ENCODE assay signal across 22 cellular contexts in the genomic region with DNA sequence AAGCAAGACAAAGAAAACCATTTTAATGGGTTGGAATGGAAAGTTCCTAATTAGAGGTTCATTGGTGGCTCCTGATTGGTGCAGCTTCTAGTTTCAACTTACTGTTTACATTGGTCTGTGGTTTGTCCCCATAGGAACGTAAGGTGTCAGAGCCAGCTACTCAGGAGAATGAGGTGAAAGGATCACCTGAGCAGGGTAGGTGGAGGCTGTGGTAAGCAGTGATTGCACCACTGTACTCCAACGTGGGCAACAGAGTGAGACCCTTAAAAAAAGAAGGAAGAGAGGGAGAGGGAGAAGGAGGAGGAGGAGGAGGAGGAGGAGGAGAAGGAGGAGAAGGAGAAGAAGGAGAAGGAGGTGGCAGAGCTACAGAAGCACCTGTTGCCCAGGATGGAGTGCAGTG. TPM values are rescaled to one million over a fixed set of nuclear protein-coding genes. Genes with fewer than 3 reads are reported as not detected.
A peak's percentile ranks its signal among the peaks of the same experiment; 100 is the strongest.
DNase-seq lines count a peak whose midpoint lies in the region; ATAC-seq and TF ChIP-seq lines count a peak whose summit lies in the region.
"Had no signal": no experiment of that assay in that cellular context is flagged by ENCODE, and none has a peak within 500 bp of the region (broad histone marks: within the 10 kb centered on the region; RNA-seq: fewer than 3 reads in every experiment).

No MANE protein-coding gene starts in this region.

- H3K27ac ChIP-seq in mammary epithelial cell (ENCODE audit: insufficient read depth, low read depth, low read length) (no peak overlapping the region), PC-3 (ENCODE audit: low read length) (no peak overlapping the region)
- H3K27ac ChIP-seq: neutrophil, right atrium auricular region, stomach, VCaP had no signal

- peaks cover 3% of the 10 kb centered on the region for H3K9me3 Mint-ChIP-seq in glutamatergic neuron (ENCODE audit: unreplicated experiment)
- H3K9me3 Mint-ChIP-seq: activated CD4-positive, alpha-beta memory T cell treated with anti-CD3 and anti-CD28 coated beads, Interleukin-2, amount 10 ng/mL, durations not matched to agents 7 days and 5 days; activated T-helper 1 cell treated with anti-CD3 and anti-CD28 coated beads, Interleukin-12 subunit alpha, Interleukin-12 subunit beta, Interleukin-2, Interleukin-4 antibody, amounts not matched to agents 30 ng/mL and 10 ng/mL and 1 ng/mL, durations not matched to agents 14 hours and 24 hours and 36 hours; CD4-positive, alpha-beta T cell; T-cell had no signal

- H3K79me2 ChIP-seq in mammary epithelial cell (ENCODE audit: insufficient read depth, low read length) (no peaks in the 10 kb centered on the region), PC-3 (ENCODE audit: low read length) (no peaks in the 10 kb centered on the region)

- intact Hi-C loops in mammary epithelial cell (cut with micrococcal nuclease), result no loop called here
- intact Hi-C loops in PC-3 (cut with micrococcal nuclease), result no loop called here

- H3K4me2 ChIP-seq in mammary epithelial cell (ENCODE audit: insufficient read depth, low read depth, low read length) (no peak overlapping the region), PC-3 (ENCODE audit: low read length) (peak overlapping the region; percentile 28)

- dilution Hi-C loops in mammary epithelial cell (cut with HindIII; ENCODE audit: low sequenced_read_pairs), result loop anchor here (5.0 kb wide), 2 partner anchors 42 to 92 kb away; no protein-coding TSS in a partner anchor

- in situ Hi-C loops in T47D (cut with HindIII; ENCODE audit: low pct_unique_long_range_greater_than_20kb, low sequenced_read_pairs) (no loop called here), mammary epithelial cell (cut with MboI; ENCODE audit: low sequenced_read_pairs in 2 of 2) (no loop called here), GM13976 (cut with MboI; ENCODE audit: low sequenced_read_pairs, unreplicated experiment) (no loop called here)

- WGBS in mammary epithelial cell (ENCODE audit: low coverage, missing lambda C conversion rate), result 33% methylated on average over 2 of the region's 2 CpGs

- no peak; the same call in 1 of the 2 replicates for ATAC-seq in PC-3
- ATAC-seq: T-cell had no signal

- H3K36me3 ChIP-seq in mammary epithelial cell (ENCODE audit: insufficient read depth, low read length) (no peaks in the 10 kb centered on the region), PC-3 (ENCODE audit: low read depth, low read length) (no peaks in the 10 kb centered on the region)
- H3K36me3 ChIP-seq: neutrophil, right atrium auricular region, stomach had no signal

- H3K36me3 Mint-ChIP-seq in glutamatergic neuron (ENCODE audit: unreplicated experiment), result no peaks in the 10 kb centered on the region
- H3K36me3 Mint-ChIP-seq: T-cell had no signal

- no peak overlapping the region for H3K4me3 Mint-ChIP-seq in glutamatergic neuron (ENCODE audit: unreplicated experiment)
- H3K4me3 Mint-ChIP-seq: activated CD4-positive, alpha-beta memory T cell treated with anti-CD3 and anti-CD28 coated beads, Interleukin-2, amount 10 ng/mL, durations not matched to agents 7 days and 5 days; activated T-helper 1 cell treated with anti-CD3 and anti-CD28 coated beads, Interleukin-12 subunit alpha, Interleukin-12 subunit beta, Interleukin-2, Interleukin-4 antibody, amounts not matched to agents 30 ng/mL and 10 ng/mL and 1 ng/mL, durations not matched to agents 14 hours and 24 hours and 36 hours; CD4-positive, alpha-beta T cell; T-cell had no signal

- CTCF ChIA-PET in mammary epithelial cell (lab: Charles Lee; ENCODE audit: low non-redundant PET), result no interaction called here
- CTCF ChIA-PET in PC-3 (lab: Charles Lee), result no interaction called here

- H3K9me3 ChIP-seq in mammary epithelial cell (replicated peaks; ENCODE audit: insufficient read depth, low read length) (no peaks in the 10 kb centered on the region), PC-3 (ENCODE audit: low read length) (no peaks in the 10 kb centered on the region)
- H3K9me3 ChIP-seq: neutrophil, right atrium auricular region, stomach had no signal

- no peaks in the 10 kb centered on the region for H3K9me2 ChIP-seq in PC-3 (replicated peaks; ENCODE audit: low read length)

- POLR2A ChIA-PET in PC-3 (lab: Charles Lee; ENCODE audit: unreplicated experiment), result no interaction called here

- no peak overlapping the region for H3K27ac Mint-ChIP-seq in glutamatergic neuron (ENCODE audit: unreplicated experiment)
- H3K27ac Mint-ChIP-seq: activated CD4-positive, alpha-beta memory T cell treated with anti-CD3 and anti-CD28 coated beads, Interleukin-2, amount 10 ng/mL, durations not matched to agents 7 days and 5 days; activated T-helper 1 cell treated with anti-CD3 and anti-CD28 coated beads, Interleukin-12 subunit alpha, Interleukin-12 subunit beta, Interleukin-2, Interleukin-4 antibody, amounts not matched to agents 30 ng/mL and 10 ng/mL and 1 ng/mL, durations not matched to agents 14 hours and 24 hours and 36 hours; CD4-positive, alpha-beta T cell; T-cell had no signal

- H3K4me3 ChIP-seq in mammary epithelial cell (replicated peaks in 1 of 3; ENCODE audit: insufficient read depth in 1 of 3, low read depth in 2 of 3, low read length in 3 of 3) (no peak overlapping the region), PC-3 (ENCODE audit: low read length) (no peak overlapping the region), epithelial cell of proximal tubule (ENCODE audit: low read depth, low read length) (no peak overlapping the region)
- H3K4me3 ChIP-seq: right atrium auricular region, stomach had no signal

- DNase-seq in T47D (ENCODE audit: low read depth in 1 of 2, low spot score in 1 of 2) (peak; percentile 21 to 67), mammary epithelial cell (no peak), PC-3 (peak; percentile 19), epithelial cell of proximal tubule (ENCODE audit: low read depth) (peak; percentile 6), hippocampal formation (lab: John Stamatoyannopoulos, UW) (no peak), NCI-H2171 (lab: John Stamatoyannopoulos, UW) (no peak), glutamatergic neuron (no peak), GM13976 (ENCODE audit: low spot score) (no peak)
- DNase-seq: activated CD4-positive, alpha-beta memory T cell treated with anti-CD3 and anti-CD28 coated beads, Interleukin-2, amount 10 ng/mL, durations not matched to agents 7 days and 5 days; caudate nucleus; CD4-positive, alpha-beta T cell; NCI-H2081; NCI-H774; stomach; T-cell had no signal

- no peaks in the 10 kb centered on the region for H3K27me3 ChIP-seq in mammary epithelial cell (ENCODE audit: insufficient read depth, low read length)
- H3K27me3 ChIP-seq in PC-3 (ENCODE audit: low read length), result no peaks in the 10 kb centered on the region
- H3K27me3 ChIP-seq: right atrium auricular region had no signal

- TF ChIP-seq CTCF in mammary epithelial cell (conservative IDR thresholded peaks at IDR 0.05 in 1 of 2, IDR thresholded peaks at IDR 0.05 in 1 of 2; ENCODE audit: extremely low read depth in 1 of 2, insufficient read depth in 1 of 2, low read depth in 1 of 2, low read length in 2 of 2) (no peak), PC-3 (conservative IDR thresholded peaks at IDR 0.05; ENCODE audit: low read depth, low read length) (no peak), epithelial cell of proximal tubule (conservative IDR thresholded peaks at IDR 0.05; ENCODE audit: low read depth, low read length) (no peak), glutamatergic neuron (IDR thresholded peaks at IDR 0.05; ENCODE audit: partially characterized antibody, unreplicated experiment) (no peak), GM13976 (IDR thresholded peaks at IDR 0.05; ENCODE audit: borderline replicate concordance, control extremely low read depth, extremely low read depth, insufficient read depth, missing control alignments) (no peak)

- H3F3A ChIP-seq in PC-3 (ENCODE audit: low read length, unreplicated experiment), result no peaks in the 10 kb centered on the region

- BruUV-seq in mammary epithelial cell (replicated peaks; lab: Mats Ljungman, UMichigan), result no TSS peak
- no TSS peak for BruUV-seq in PC-3 (replicated peaks; lab: Mats Ljungman, UMichigan)

- H2AFZ ChIP-seq in mammary epithelial cell (ENCODE audit: low read depth, low read length) (no peak overlapping the region), PC-3 (ENCODE audit: low read length) (0 out of 2 replicates have a peak overlapping the region, but pooled peaks have one; percentile 30)

- no peaks in the 10 kb centered on the region for H3K4me1 Mint-ChIP-seq in glutamatergic neuron (ENCODE audit: low read depth, unreplicated experiment)
- H3K4me1 Mint-ChIP-seq: activated CD4-positive, alpha-beta memory T cell treated with anti-CD3 and anti-CD28 coated beads, Interleukin-2, amount 10 ng/mL, durations not matched to agents 7 days and 5 days had no signal

- H3K4me1 ChIP-seq in mammary epithelial cell (ENCODE audit: insufficient read depth, low read length), result no peaks in the 10 kb centered on the region
- H3K4me1 ChIP-seq in PC-3 (ENCODE audit: insufficient read depth, low read length), result no peaks in the 10 kb centered on the region
- H3K4me1 ChIP-seq: right atrium auricular region, stomach had no signal

- H3K9ac ChIP-seq in mammary epithelial cell (ENCODE audit: insufficient read depth, low read length), result no peak overlapping the region
- H3K9ac ChIP-seq in PC-3 (ENCODE audit: low read length), result no peak overlapping the region

- H4K20me1 ChIP-seq in mammary epithelial cell (ENCODE audit: insufficient read depth, low read length) (no peaks in the 10 kb centered on the region), PC-3 (ENCODE audit: low read length) (no peaks in the 10 kb centered on the region)

- peaks cover 4% of the 10 kb centered on the region for H3K27me3 Mint-ChIP-seq in glutamatergic neuron (ENCODE audit: unreplicated experiment)

RNA-seq across cellular contexts. Expression of gene KCNIP1, which starts 30.4 kb away (rescaled TPM):
- total RNA-seq in mammary epithelial cell (not detected), PC-3 (2014; rRNA removed) (not detected in 2 replicates), epithelial cell of proximal tubule (2.0 and 3.3 TPM in 2 replicates), glutamatergic neuron (ENCODE audit: unreplicated experiment) (0.47 TPM)
- polyA plus RNA-seq in mammary epithelial cell, result not detected
- not detected for polyA minus RNA-seq in mammary epithelial cell
- total RNA-seq: activated CD4-positive, alpha-beta memory T cell treated with anti-CD3 and anti-CD28 coated beads, Interleukin-2, amount 10 ng/mL, durations not matched to agents 7 days and 5 days; activated T-helper 1 cell treated with anti-CD3 and anti-CD28 coated beads, Interleukin-12 subunit alpha, Interleukin-12 subunit beta, Interleukin-2, Interleukin-4 antibody, amounts not matched to agents 30 ng/mL and 10 ng/mL and 1 ng/mL, durations not matched to agents 14 hours and 24 hours and 36 hours; CD4-positive, alpha-beta T cell; fibroblast of lung; right atrium auricular region; RPMI7951; T-cell had no signal
- polyA plus RNA-seq: AG04450, fibroblast of lung had no signal

Comparison
In these comparisons a context has a peak if more than half of its experiments do, and no peak if none do; other contexts are left out.
1. DNase-seq: peak in T47D (2 of 2), PC-3 (single experiment) and epithelial cell of proximal tubule (single experiment); none in mammary epithelial cell (single experiment), hippocampal formation (0 of 2), NCI-H2171 (single experiment), glutamatergic neuron (single experiment) and GM13976 (single experiment).